In the genomic region with DNA sequence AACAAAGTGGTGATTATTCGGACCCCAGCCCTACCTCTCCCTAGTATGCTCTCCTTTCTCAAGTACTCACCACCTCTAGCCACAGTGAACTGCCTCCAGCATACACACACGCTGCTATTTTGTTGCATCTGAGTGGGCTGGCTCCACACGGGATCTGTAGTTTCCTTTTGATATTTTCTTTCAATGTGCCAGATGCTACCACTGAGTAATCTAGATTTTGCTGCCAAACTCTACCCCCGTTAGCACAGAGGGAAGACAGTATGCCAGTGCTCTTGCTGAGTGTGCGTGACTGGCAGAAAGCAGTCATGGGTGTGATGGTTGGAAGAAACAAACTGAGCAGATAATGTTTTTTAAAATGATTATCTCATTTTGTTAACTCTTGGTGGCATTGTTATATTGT, we compare ENCODE assay signal across 8 cellular contexts. TPM values are rescaled to one million over a fixed set of nuclear protein-coding genes. Genes with fewer than 3 reads are reported as not detected.
DNase-seq lines count a peak whose midpoint lies in the region; ATAC-seq and TF ChIP-seq lines count a peak whose summit lies in the region.

No MANE protein-coding gene starts in this region.

- no peaks in the 10 kb centered on the region for H3K9me3 Mint-ChIP-seq in activated naive CD4-positive, alpha-beta T cell treated with anti-CD3 and anti-CD28 coated beads, Interleukin-2, amount 50 U/mL, for 24 hours

- 37 to 55% methylated on average over 5 of the region's 5 CpGs for WGBS in sigmoid colon, 2 donors

- H3K36me3 ChIP-seq in Loucy (ENCODE audit: insufficient read depth, low read length) (peaks cover 12% of the 10 kb centered on the region; the same call in 1 of the 2 replicates), sigmoid colon (peaks cover 0 to 6% (median 0%) of the 10 kb centered on the region in 4 donors)

- H3K27me3 Mint-ChIP-seq in activated naive CD4-positive, alpha-beta T cell treated with anti-CD3 and anti-CD28 coated beads, Interleukin-2, amount 50 U/mL, for 24 hours = no peaks in the 10 kb centered on the region

- ATAC-seq in foreskin keratinocyte = peak; percentile 29
- no peak for ATAC-seq in GM19397 (IDR thresholded peaks at IDR 0.05; ENCODE audit: unreplicated experiment)
- no peak for ATAC-seq in HG03439 (IDR thresholded peaks at IDR 0.05; ENCODE audit: unreplicated experiment)

- peaks cover 39% of the 10 kb centered on the region for H4K20me1 ChIP-seq in Loucy (ENCODE audit: insufficient read depth, low read length, poor library complexity, severe bottlenecking)

- H3K27ac Mint-ChIP-seq in activated naive CD4-positive, alpha-beta T cell treated with anti-CD3 and anti-CD28 coated beads, Interleukin-2, amount 50 U/mL, for 24 hours = peak overlapping the region; percentile 98

- H3K9me2 ChIP-seq in Loucy (replicated peaks; ENCODE audit: low read depth, low read length) = no peaks in the 10 kb centered on the region

- no peaks in the 10 kb centered on the region for H3K9me3 ChIP-seq in Loucy (ENCODE audit: insufficient read depth, low read depth, low read length)
- H3K9me3 ChIP-seq in sigmoid colon = no peaks in the 10 kb centered on the region

- H3K27me3 ChIP-seq in Loucy (ENCODE audit: insufficient read depth, low read length, poor library complexity, severe bottlenecking) (no peaks in the 10 kb centered on the region), foreskin keratinocyte (no peaks in the 10 kb centered on the region), sigmoid colon (no peaks in the 10 kb centered on the region)

- TF ChIP-seq CTCF in AG09319 (IDR thresholded peaks at IDR 0.05; ENCODE audit: low read depth, low read length) (no peak), Loucy (conservative IDR thresholded peaks at IDR 0.05; ENCODE audit: low read length) (no peak), foreskin keratinocyte (conservative IDR thresholded peaks at IDR 0.05) (no peak), sigmoid colon (IDR thresholded peaks at IDR 0.05) (no peak)

- H3K36me3 Mint-ChIP-seq in activated naive CD4-positive, alpha-beta T cell treated with anti-CD3 and anti-CD28 coated beads, Interleukin-2, amount 50 U/mL, for 24 hours = peaks cover 33% of the 10 kb centered on the region

- TF ChIP-seq EP300 in sigmoid colon (IDR thresholded peaks at IDR 0.05) = no peak

- H3K9ac ChIP-seq in Loucy (ENCODE audit: low read depth, low read length, poor library complexity, severe bottlenecking) = peak overlapping the region; percentile 61

- H3K27ac ChIP-seq in foreskin keratinocyte (peak overlapping the region; percentile 96), sigmoid colon (peak overlapping the region; percentile 71 to 99 (median 76))

- no peak overlapping the region for H2AFZ ChIP-seq in Loucy (ENCODE audit: low read length)

- TF ChIP-seq POLR2A in sigmoid colon (IDR thresholded peaks at IDR 0.05) = no peak

- H3K4me2 ChIP-seq in Loucy (ENCODE audit: low read depth, low read length, poor library complexity, severe bottlenecking) = peak overlapping the region; percentile 90

- H3K4me1 ChIP-seq in Loucy (ENCODE audit: insufficient read depth, low read length, poor library complexity, severe bottlenecking) = peaks cover 72% of the 10 kb centered on the region
- H3K4me1 ChIP-seq in foreskin keratinocyte = peaks cover 54% of the 10 kb centered on the region
- H3K4me1 ChIP-seq in sigmoid colon = peaks cover 0 to 95% (median 81%) of the 10 kb centered on the region in 4 donors

- H3K4me1 Mint-ChIP-seq in activated naive CD4-positive, alpha-beta T cell treated with anti-CD3 and anti-CD28 coated beads, Interleukin-2, amount 50 U/mL, for 24 hours = peaks cover 73% of the 10 kb centered on the region

- peak; percentile 65 for DNase-seq in AG09319 (ENCODE audit: extremely low read depth, low read depth)
- no peak for DNase-seq in foreskin keratinocyte
- no peak for DNase-seq in sigmoid colon
- no peak for DNase-seq in NCI-H1048 (lab: John Stamatoyannopoulos, UW)

- intact Hi-C loops in sigmoid colon (cut with DNase I) = no loop called here

- H3F3A ChIP-seq in Loucy (ENCODE audit: low read depth) = no peaks in the 10 kb centered on the region

- H3K4me3 ChIP-seq in Loucy (ENCODE audit: low read length, poor library complexity, severe bottlenecking) (peak overlapping the region; percentile 86), sigmoid colon (peak overlapping the region in 2 of 4 donors; percentile 4 to 19)

- peaks cover 95% of the 10 kb centered on the region for H3K79me2 ChIP-seq in Loucy (ENCODE audit: insufficient read depth, low read length)

- peak overlapping the region; percentile 96 for H3K4me3 Mint-ChIP-seq in activated naive CD4-positive, alpha-beta T cell treated with anti-CD3 and anti-CD28 coated beads, Interleukin-2, amount 50 U/mL, for 24 hours

RNA-seq across cellular contexts. Expression of a gene that starts 11.6 kb away (rescaled TPM):
- total RNA-seq in foreskin keratinocyte = 38.0 and 44.2 TPM in 2 replicates
- polyA plus RNA-seq in foreskin keratinocyte = 17.2 and 22.2 TPM in 2 replicates
- 100 to 1,000 TPM; 113 to 243 (median 195) TPM for total RNA-seq in sigmoid colon
- polyA plus RNA-seq in sigmoid colon = 10 to 100 TPM; 32.4 to 92.6 (median 36.8) TPM

RNA-seq across cellular contexts. Expression of a gene that starts 55.4 kb away (rescaled TPM):
- total RNA-seq in foreskin keratinocyte (6.1 and 6.5 TPM in 2 replicates), sigmoid colon (10 to 100 TPM in 1 of 4 donors, 1 to 10 TPM in 3; 3.9 to 18.3 (median 5.0) TPM)
- polyA plus RNA-seq in foreskin keratinocyte (2.4 and 2.7 TPM in 2 replicates), sigmoid colon (10 to 100 TPM; 11.4 to 26.9 (median 18.0) TPM)

RNA-seq across cellular contexts. Expression of a gene that starts 55.8 kb away (rescaled TPM):
- 137 and 143 TPM in 2 replicates for total RNA-seq in foreskin keratinocyte
- 175 and 176 TPM in 2 replicates for polyA plus RNA-seq in foreskin keratinocyte
- total RNA-seq in sigmoid colon = 10 to 100 TPM; 85.3 to 97.9 (median 89.8) TPM
- polyA plus RNA-seq in sigmoid colon = 100 to 1,000 TPM; 146 to 370 (median 219) TPM

RNA-seq across cellular contexts. Expression of a gene that starts 56.1 kb away (rescaled TPM):
- 7.8 and 9.4 TPM in 2 replicates for total RNA-seq in foreskin keratinocyte
- polyA plus RNA-seq in foreskin keratinocyte = 0.93 and 1.1 TPM in 2 replicates
- 10 to 100 TPM; 13.6 to 20.2 (median 18.7) TPM for total RNA-seq in sigmoid colon
- polyA plus RNA-seq in sigmoid colon = 10 to 100 TPM in 1 of 3 donors, 1 to 10 TPM in 2; 4.8 to 10.9 (median 7.8) TPM
